1 cellular context compared by ENCODE assay signal in the genomic region with DNA sequence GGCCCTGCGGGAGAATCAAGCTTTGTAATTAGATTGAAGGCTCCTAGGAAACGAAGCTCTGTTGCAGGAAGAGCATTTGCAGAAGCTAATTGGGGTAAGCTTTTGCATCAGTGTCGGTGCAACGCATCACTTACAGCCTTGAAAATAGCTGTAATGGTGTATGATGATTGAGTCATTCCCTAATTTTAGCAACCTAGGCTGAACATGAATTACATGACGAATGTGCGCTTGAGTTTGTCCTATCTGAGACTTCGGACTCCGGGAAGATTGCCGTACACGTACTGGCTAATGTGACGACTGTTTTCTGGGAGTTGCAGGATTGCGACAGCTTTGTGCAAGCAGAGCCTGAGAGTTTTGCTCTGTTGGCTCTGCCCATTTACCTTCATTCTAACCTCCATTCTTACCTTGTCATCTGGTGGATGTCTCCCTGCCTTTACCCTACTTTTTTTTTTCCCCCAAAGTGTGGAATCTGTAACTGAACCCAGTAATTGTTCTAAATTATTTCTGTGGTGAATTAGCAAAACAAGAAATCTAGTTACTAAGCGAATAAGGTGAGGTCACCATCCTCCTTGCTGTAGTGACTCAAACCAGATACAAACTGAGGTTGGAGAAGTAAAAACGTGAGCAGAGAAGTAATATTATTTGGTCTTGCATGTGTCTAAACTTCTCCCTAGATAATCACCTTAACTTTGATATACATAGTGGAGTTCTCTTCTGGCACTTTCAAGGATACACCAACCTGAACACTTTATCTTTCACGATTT.
TF ChIP-seq lines count a peak whose summit lies in the region.

No MANE protein-coding gene starts in this region.

TF ChIP-seq in IMR-90, 13 proteins besides CTCF, POLR2A, EP300 and RAD21 (continued from another document):
- TF ChIP-seq, protein P1, sequence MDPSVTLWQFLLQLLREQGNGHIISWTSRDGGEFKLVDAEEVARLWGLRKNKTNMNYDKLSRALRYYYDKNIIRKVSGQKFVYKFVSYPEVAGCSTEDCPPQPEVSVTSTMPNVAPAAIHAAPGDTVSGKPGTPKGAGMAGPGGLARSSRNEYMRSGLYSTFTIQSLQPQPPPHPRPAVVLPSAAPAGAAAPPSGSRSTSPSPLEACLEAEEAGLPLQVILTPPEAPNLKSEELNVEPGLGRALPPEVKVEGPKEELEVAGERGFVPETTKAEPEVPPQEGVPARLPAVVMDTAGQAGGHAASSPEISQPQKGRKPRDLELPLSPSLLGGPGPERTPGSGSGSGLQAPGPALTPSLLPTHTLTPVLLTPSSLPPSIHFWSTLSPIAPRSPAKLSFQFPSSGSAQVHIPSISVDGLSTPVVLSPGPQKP (IDR thresholded peaks at IDR 0.05; ENCODE audit: borderline replicate concordance, low read depth, low read length), result no peak
